8 cellular contexts compared by ENCODE assay signal in the genomic region with DNA sequence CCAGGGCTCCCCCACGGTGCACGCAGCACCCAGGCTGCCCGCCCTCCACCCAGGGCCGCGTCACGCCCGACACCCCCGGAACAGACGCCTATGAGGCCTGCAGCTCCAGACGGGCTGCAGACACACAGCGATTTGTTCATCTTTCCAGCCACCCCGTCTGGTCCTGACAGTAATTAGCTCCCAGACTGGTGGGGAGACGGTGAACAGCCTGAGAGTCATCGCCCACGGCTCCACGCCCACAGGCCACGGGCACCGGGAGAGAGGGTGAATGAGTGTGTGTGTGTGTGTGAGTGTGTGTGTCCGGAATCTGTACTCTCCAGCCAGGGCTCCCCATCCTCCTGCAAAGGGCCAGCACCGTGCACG. TPM values are rescaled to one million over a fixed set of nuclear protein-coding genes. Genes with fewer than 3 reads are reported as not detected.
DNase-seq lines count a peak whose midpoint lies in the region; ATAC-seq, FAIRE-seq and TF ChIP-seq lines count a peak whose summit lies in the region.

No MANE protein-coding gene starts in this region.

- peak overlapping the region; percentile 92 for H3K9ac ChIP-seq in endothelial cell of umbilical vein (replicated peaks; ENCODE audit: extremely low read depth, insufficient read depth, low read length)
- no peak overlapping the region for H3K9ac ChIP-seq in parathyroid adenoma

- CTCF ChIA-PET in Calu3 (lab: Charles Lee): no interaction called here
- CTCF ChIA-PET in Panc1 (lab: Charles Lee): no interaction called here
- CTCF ChIA-PET in endothelial cell of umbilical vein (lab: Charles Lee): interaction anchor here (1.3 kb wide), 1 partner anchor 85 kb away, joined by 5 read pairs; no protein-coding TSS in a partner anchor

- no peak for TF ChIP-seq POLR2A in endothelial cell of umbilical vein (IDR thresholded peaks at IDR 0.05; ENCODE audit: low read depth, low read length)

- peaks cover 24% of the 10 kb centered on the region for H3K4me1 Mint-ChIP-seq in Calu3 (ENCODE audit: low read depth, unreplicated experiment)

- peak; percentile 54 for ATAC-seq in Panc1

- H3K36me3 Mint-ChIP-seq in Calu3 (ENCODE audit: insufficient read depth, unreplicated experiment): peaks cover 10% of the 10 kb centered on the region

- no peaks in the 10 kb centered on the region for H3K27me3 Mint-ChIP-seq in Calu3 (ENCODE audit: unreplicated experiment)

- BruUV-seq in Calu3 (replicated peaks; lab: Mats Ljungman, UMichigan) (no TSS peak), Panc1 (replicated peaks; lab: Mats Ljungman, UMichigan) (no TSS peak), endothelial cell of umbilical vein (replicated peaks; lab: Mats Ljungman, UMichigan) (no TSS peak)

- no peaks in the 10 kb centered on the region for H4K20me1 ChIP-seq in endothelial cell of umbilical vein (replicated peaks; ENCODE audit: control insufficient read depth, extremely low read depth, insufficient read depth, low read length)

- H3K9me1 ChIP-seq in endothelial cell of umbilical vein (replicated peaks; ENCODE audit: control insufficient read depth, extremely low read depth, insufficient read depth, low read length): no peaks in the 10 kb centered on the region

- no peaks in the 10 kb centered on the region for H3K79me2 ChIP-seq in endothelial cell of umbilical vein (ENCODE audit: control insufficient read depth, insufficient read depth, low read length)
- no peaks in the 10 kb centered on the region for H3K79me2 ChIP-seq in parathyroid adenoma

- dilution Hi-C loops in endothelial cell of umbilical vein (cut with MboI; ENCODE audit: extremely low pct_ligation_motif_present, low sequenced_read_pairs): no loop called here

- H3K9me3 ChIP-seq in Panc1 (ENCODE audit: control insufficient read depth, insufficient read depth, low read depth, low read length) (no peaks in the 10 kb centered on the region), endothelial cell of umbilical vein (replicated peaks; ENCODE audit: control insufficient read depth, insufficient read depth, low read length) (no peaks in the 10 kb centered on the region), parathyroid adenoma (ENCODE audit: control insufficient read depth, low read length) (no peaks in the 10 kb centered on the region)

- no peaks in the 10 kb centered on the region for H3K9me3 Mint-ChIP-seq in Calu3 (ENCODE audit: low read depth, unreplicated experiment)

- TF ChIP-seq CTCF in Calu3 (IDR thresholded peaks at IDR 0.05; ENCODE audit: unreplicated experiment) (no peak), Panc1 (IDR thresholded peaks at IDR 0.05) (no peak), endothelial cell of umbilical vein (IDR thresholded peaks at IDR 0.05; ENCODE audit: extremely low read depth in 1 of 2, insufficient read depth in 1 of 2, low read depth in 1 of 2, low read length in 2 of 2) (no peak), parathyroid adenoma (IDR thresholded peaks at IDR 0.05) (no peak)

- no peak overlapping the region for H3K27ac Mint-ChIP-seq in Calu3 (ENCODE audit: unreplicated experiment)

- DNase-seq in Calu3: no peak
- DNase-seq in Panc1 (ENCODE audit: low read depth, low spot score): no peak
- no peak for DNase-seq in endothelial cell of umbilical vein (ENCODE audit: low read depth, low spot score)
- no peak for DNase-seq in NCI-H2171 treated with DMSO at 0.1 percent for 48 hours (lab: John Stamatoyannopoulos, UW)
- no peak for DNase-seq in NCI-H446 treated with DMSO at 0.1 percent for 48 hours (lab: John Stamatoyannopoulos, UW)
- DNase-seq in NCI-H146 (lab: John Stamatoyannopoulos, UW): no peak
- DNase-seq in NCI-H2107 treated with DMSO at 0.1 percent for 48 hours (lab: John Stamatoyannopoulos, UW; ENCODE audit: unreplicated experiment): no peak

- no peak overlapping the region for H3K4me2 ChIP-seq in endothelial cell of umbilical vein (ENCODE audit: insufficient read depth, low read length)
- no peak overlapping the region for H3K4me2 ChIP-seq in parathyroid adenoma (ENCODE audit: low read length)

- H3K27me3 ChIP-seq in Panc1 (ENCODE audit: control insufficient read depth, insufficient read depth, low read length): no peaks in the 10 kb centered on the region
- H3K27me3 ChIP-seq in endothelial cell of umbilical vein (ENCODE audit: control insufficient read depth in 2 of 2, insufficient read depth in 2 of 2, low read length in 2 of 2): no peaks in the 10 kb centered on the region
- H3K27me3 ChIP-seq in parathyroid adenoma (ENCODE audit: control insufficient read depth, insufficient read depth, low read length): no peaks in the 10 kb centered on the region

- H3K4me1 ChIP-seq in Panc1 (ENCODE audit: control insufficient read depth, insufficient read depth, low read length): peaks cover 30% of the 10 kb centered on the region
- H3K4me1 ChIP-seq in endothelial cell of umbilical vein (ENCODE audit: control insufficient read depth, extremely low read depth, insufficient read depth, low read length): peaks cover 22% of the 10 kb centered on the region
- H3K4me1 ChIP-seq in parathyroid adenoma: peaks cover 40% of the 10 kb centered on the region

- peak overlapping the region; percentile 58 to 76 for H3K4me3 ChIP-seq in Panc1 (ENCODE audit: low read depth in 2 of 2, low read length in 2 of 2)
- peak overlapping the region in 1 of 3 experiments; percentile 50 for H3K4me3 ChIP-seq in endothelial cell of umbilical vein (replicated peaks in 1 of 3; ENCODE audit: insufficient read depth in 1 of 3, low read depth in 1 of 3, low read length in 3 of 3)
- H3K4me3 ChIP-seq in parathyroid adenoma (ENCODE audit: low read depth, low read length): no peak overlapping the region

- POLR2A ChIA-PET in Panc1 (lab: Charles Lee): interaction anchor here (0.5 kb wide), 1 partner anchor 16 kb away, joined by 3 read pairs; no protein-coding TSS in a partner anchor
- POLR2A ChIA-PET in endothelial cell of umbilical vein (lab: Charles Lee): interaction anchor here (1.1 kb wide), 1 partner anchor 18 kb away, joined by 5 read pairs; the partner anchor contains the start of gene GADD45B

- H2AFZ ChIP-seq in endothelial cell of umbilical vein (ENCODE audit: low read depth, low read length) (no peak overlapping the region), parathyroid adenoma (no peak overlapping the region)

- intact Hi-C loops in Calu3 (cut with micrococcal nuclease; ENCODE audit: unreplicated experiment) (no loop called here), Panc1 (cut with micrococcal nuclease; ENCODE audit: unreplicated experiment) (loop anchor here (2.0 kb wide), 1 partner anchor 45 kb away; no protein-coding TSS in a partner anchor), endothelial cell of umbilical vein (cut with micrococcal nuclease) (no loop called here)

- in situ Hi-C loops in Panc1 (cut with HindIII; ENCODE audit: low pct_unique_long_range_greater_than_20kb, low sequenced_read_pairs): no loop called here

- H3K27ac ChIP-seq in Panc1 (ENCODE audit: low read length): peak overlapping the region; percentile 85
- H3K27ac ChIP-seq in endothelial cell of umbilical vein (ENCODE audit: insufficient read depth, low read depth, low read length): no peak overlapping the region
- peak overlapping the region; percentile 100 for H3K27ac ChIP-seq in parathyroid adenoma

- no peak for FAIRE-seq in endothelial cell of umbilical vein (lab: Jason Lieb, UNC)

- H3K4me3 Mint-ChIP-seq in Calu3 (ENCODE audit: low read depth, unreplicated experiment): peak overlapping the region; percentile 54

- no peaks in the 10 kb centered on the region for H3K36me3 ChIP-seq in Panc1 (ENCODE audit: control insufficient read depth, insufficient read depth, low read length)
- no peaks in the 10 kb centered on the region for H3K36me3 ChIP-seq in endothelial cell of umbilical vein (ENCODE audit: control insufficient read depth in 2 of 2, extremely low read depth in 1 of 2, insufficient read depth in 2 of 2, low read length in 2 of 2)
- no peaks in the 10 kb centered on the region for H3K36me3 ChIP-seq in parathyroid adenoma (ENCODE audit: control insufficient read depth, insufficient read depth, low read length)

TF ChIP-seq in endothelial cell of umbilical vein, 7 proteins besides CTCF, POLR2A, EP300 and RAD21 (continues in another document):
- TF ChIP-seq EZH2 (IDR thresholded peaks at IDR 0.05; ENCODE audit: borderline replicate concordance, low read depth, low read length, severe bottlenecking) (no peak), MAX (IDR thresholded peaks at IDR 0.05; ENCODE audit: insufficient read depth, insufficient read length) (no peak), MYC (IDR thresholded peaks at IDR 0.05; ENCODE audit: low read depth, low read length) (no peak), FOS (IDR thresholded peaks at IDR 0.05; ENCODE audit: borderline replicate concordance, insufficient read depth, low read length) (no peak), POLR2AphosphoS5 (IDR thresholded peaks at IDR 0.05; ENCODE audit: insufficient read depth, low read depth, low read length) (no peak), GATA2 (IDR thresholded peaks at IDR 0.05; ENCODE audit: insufficient read depth, insufficient read length, low read depth, low read length) (no peak)

RNA-seq across cellular contexts. Expression of gene GADD45B, which starts 18.1 kb away (rescaled TPM):
- 26.3 and 36.5 TPM in 2 replicates for total RNA-seq in Calu3 (2022)
- total RNA-seq in Panc1 (2021; ENCODE audit: unreplicated experiment): 56.2 TPM
- 43.3 TPM for polyA plus RNA-seq in Panc1 (2012; ENCODE audit: insufficient read length)
- 61.3 and 75.9 TPM in 2 replicates for total RNA-seq in endothelial cell of umbilical vein
- polyA plus RNA-seq in endothelial cell of umbilical vein: 249 and 267 TPM in 2 replicates
- 162 and 222 TPM in 2 replicates for polyA plus RNA-seq in endothelial cell of umbilical vein (2011; cell fraction: cytosol; rRNA removed)
- polyA plus RNA-seq in endothelial cell of umbilical vein (2011; cell fraction: nucleus; rRNA removed): 291 and 446 TPM in 2 replicates
- polyA plus RNA-seq in endothelial cell of umbilical vein (2012): 38.1 and 69.3 TPM in 2 replicates
- 101 and 128 TPM in 2 replicates for polyA minus RNA-seq in endothelial cell of umbilical vein
- 61.3 TPM for polyA minus RNA-seq in endothelial cell of umbilical vein (2011; cell fraction: cytosol; rRNA and poly(A)+ RNA removed)
- polyA minus RNA-seq in endothelial cell of umbilical vein (2011; cell fraction: nucleus; rRNA and poly(A)+ RNA removed): 110 and 238 TPM in 2 replicates

RNA-seq across cellular contexts. Expression of gene LMNB2, which starts 37.3 kb away (rescaled TPM):
- total RNA-seq in Calu3 (2022) (88.0 and 109 TPM in 2 replicates), Panc1 (2021; ENCODE audit: unreplicated experiment) (159 TPM), endothelial cell of umbilical vein (147 and 153 TPM in 2 replicates)
- 166 TPM for polyA plus RNA-seq in Panc1 (2012; ENCODE audit: insufficient read length)
- polyA plus RNA-seq in endothelial cell of umbilical vein: 176 and 203 TPM in 2 replicates
- polyA plus RNA-seq in endothelial cell of umbilical vein (2011; cell fraction: cytosol; rRNA removed): 120 and 155 TPM in 2 replicates
- polyA plus RNA-seq in endothelial cell of umbilical vein (2011; cell fraction: nucleus; rRNA removed): 93.4 and 108 TPM in 2 replicates
- 104 and 106 TPM in 2 replicates for polyA plus RNA-seq in endothelial cell of umbilical vein (2012)
- polyA minus RNA-seq in endothelial cell of umbilical vein: 116 and 121 TPM in 2 replicates
- polyA minus RNA-seq in endothelial cell of umbilical vein (2011; cell fraction: cytosol; rRNA and poly(A)+ RNA removed): 46.2 TPM
- 22.7 and 25.8 TPM in 2 replicates for polyA minus RNA-seq in endothelial cell of umbilical vein (2011; cell fraction: nucleus; rRNA and poly(A)+ RNA removed)
